11 cellular contexts compared by ENCODE assay signal in genomic region chrX:140172401-140172800, GRCh38.
"Had no signal": no experiment of that assay in that cellular context is flagged by ENCODE, and none has a peak within 500 bp of the region (broad histone marks: within the 10 kb centered on the region; RNA-seq: fewer than 3 reads in every experiment).

No MANE protein-coding gene starts in this region.

- ATAC-seq: activated naive CD4-positive, alpha-beta T cell treated with anti-CD3 and anti-CD28 coated beads, Interleukin-2, amount 50 U/mL, for 72 hours; activated naive CD8-positive, alpha-beta T cell treated with anti-CD3 and anti-CD28 coated beads, Interleukin-2, amount 50 U/mL, for 24 hours; activated T-cell treated with anti-CD3 and anti-CD28 coated beads, Interleukin-2, amount 50 U/mL, for 4 hours; activated T-cell treated with anti-CD3 and anti-CD28 coated beads, Interleukin-2, amount 50 U/mL, for 72 hours; activated T-helper 17 cell treated with anti-CD3 and anti-CD28 coated beads, Interleukin-2, amount 50 U/mL, for 72 hours; body of pancreas had no signal

- H3K36me3 ChIP-seq: adrenal gland, ascending aorta, brain microvascular endothelial cell, breast epithelium, cardiac muscle cell had no signal

- H3K4me1 ChIP-seq: adrenal gland, ascending aorta, body of pancreas, breast epithelium had no signal

- H3K4me3 ChIP-seq: adrenal gland, ascending aorta, body of pancreas, breast epithelium, cardiac muscle cell had no signal

- H3K9me3 ChIP-seq: adrenal gland, ascending aorta, body of pancreas, breast epithelium had no signal

- H3K27ac ChIP-seq: adrenal gland, ascending aorta, body of pancreas, brain microvascular endothelial cell, breast epithelium, cardiac muscle cell had no signal
